20 cellular contexts compared by ENCODE assay signal in the genomic region with DNA sequence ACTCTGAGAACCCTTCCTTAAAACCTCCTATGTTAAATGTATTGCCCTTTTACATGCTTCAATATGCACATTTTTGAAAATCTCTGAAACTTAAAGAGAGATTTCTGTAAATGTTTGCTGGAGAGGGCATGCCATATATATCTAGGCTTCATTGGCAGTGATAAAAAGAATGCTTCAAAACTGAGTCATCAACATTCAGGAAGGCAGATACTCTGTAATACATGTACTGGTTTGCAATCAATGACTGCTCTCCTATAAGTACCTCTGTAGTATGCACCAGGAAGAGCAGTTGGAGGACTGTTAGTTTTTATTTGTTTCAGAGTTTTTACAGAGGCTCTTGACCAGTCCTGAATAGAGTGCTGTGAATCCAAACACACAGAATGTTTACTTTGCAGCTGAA.
DNase-seq lines count a peak whose midpoint lies in the region; ATAC-seq and TF ChIP-seq lines count a peak whose summit lies in the region.
"Had no signal": no experiment of that assay in that cellular context is flagged by ENCODE, and none has a peak within 500 bp of the region (broad histone marks: within the 10 kb centered on the region; RNA-seq: fewer than 3 reads in every experiment).

No MANE protein-coding gene starts in this region.

- H3K27me3 ChIP-seq in Panc1 (ENCODE audit: control insufficient read depth, insufficient read depth, low read length) (no peaks in the 10 kb centered on the region), fibroblast of lung (ENCODE audit: control insufficient read depth, insufficient read depth, low read length) (no peaks in the 10 kb centered on the region), body of pancreas (no peaks in the 10 kb centered on the region)
- H3K27me3 ChIP-seq: esophagus squamous epithelium, upper lobe of left lung had no signal

- POLR2A ChIA-PET in Panc1 (lab: Charles Lee) = interaction anchor here (0.7 kb wide), 1 partner anchor 1018 kb away, joined by 8 read pairs; no protein-coding TSS in a partner anchor

- H3K27ac ChIP-seq in Panc1 (ENCODE audit: low read length) (no peak overlapping the region), fibroblast of lung (ENCODE audit: insufficient read depth, low read length) (no peak overlapping the region), body of pancreas (no peak overlapping the region)
- H3K27ac ChIP-seq: esophagus squamous epithelium, upper lobe of left lung had no signal

- H3K4me1 ChIP-seq in Panc1 (ENCODE audit: control insufficient read depth, insufficient read depth, low read length) (no peaks in the 10 kb centered on the region), fibroblast of lung (ENCODE audit: control insufficient read depth, extremely low read depth, insufficient read depth, low read length) (no peaks in the 10 kb centered on the region), body of pancreas (no peaks in the 10 kb centered on the region)
- H3K4me1 ChIP-seq: upper lobe of left lung had no signal

- intact Hi-C loops in Panc1 (cut with micrococcal nuclease; ENCODE audit: unreplicated experiment) = no loop called here
- intact Hi-C loops in lower leg skin (cut with DNase I; ENCODE audit: low total_unique reads) = no loop called here
- intact Hi-C loops in body of pancreas (cut with DNase I) = no loop called here

- H3K9me3 ChIP-seq in Panc1 (ENCODE audit: control insufficient read depth, insufficient read depth, low read depth, low read length) (peaks cover 4% of the 10 kb centered on the region; the same call in 1 of the 2 replicates), fibroblast of lung (ENCODE audit: control insufficient read depth, insufficient read depth, low read depth, low read length) (no peaks in the 10 kb centered on the region), body of pancreas (no peaks in the 10 kb centered on the region)
- H3K9me3 ChIP-seq: esophagus squamous epithelium, upper lobe of left lung had no signal

- TF ChIP-seq CTCF in Panc1 (IDR thresholded peaks at IDR 0.05) = no peak
- TF ChIP-seq CTCF in fibroblast of lung (conservative IDR thresholded peaks at IDR 0.05 in 1 of 2, IDR thresholded peaks at IDR 0.05 in 1 of 2; ENCODE audit: low read depth in 1 of 2, low read length in 2 of 2) = no peak
- TF ChIP-seq CTCF in progenitor cell of endocrine pancreas (IDR thresholded peaks at IDR 0.05; ENCODE audit: unreplicated experiment) = no peak
- no peak for TF ChIP-seq CTCF in lower leg skin (IDR thresholded peaks at IDR 0.05)
- no peak for TF ChIP-seq CTCF in body of pancreas (IDR thresholded peaks at IDR 0.05)

- H3K4me2 ChIP-seq in fibroblast of lung (ENCODE audit: extremely low read depth, insufficient read depth, low read length) = no peak overlapping the region

- TF ChIP-seq POLR2A in lower leg skin (IDR thresholded peaks at IDR 0.05) = no peak
- TF ChIP-seq POLR2A in body of pancreas (IDR thresholded peaks at IDR 0.05) = no peak

- H3K4me1 Mint-ChIP-seq in progenitor cell of endocrine pancreas (ENCODE audit: low read depth) = peaks cover 5% of the 10 kb centered on the region
- H3K4me1 Mint-ChIP-seq: central memory CD8-positive, alpha-beta T cell had no signal

- H3K79me2 ChIP-seq in fibroblast of lung (ENCODE audit: control insufficient read depth, insufficient read depth, low read length) = no peaks in the 10 kb centered on the region

- no peak overlapping the region for H3K4me3 ChIP-seq in Panc1 (ENCODE audit: low read depth in 2 of 2, low read length in 2 of 2)
- no peak overlapping the region for H3K4me3 ChIP-seq in fibroblast of lung (replicated peaks in 1 of 4; ENCODE audit: control extremely low read depth in 1 of 4, insufficient read depth in 1 of 4, low read depth in 3 of 4, low read length in 4 of 4)
- no peak overlapping the region for H3K4me3 ChIP-seq in skeletal muscle cell (ENCODE audit: low read depth, low read length)
- no peak overlapping the region for H3K4me3 ChIP-seq in lower leg skin (ENCODE audit: low read depth, poor library complexity, severe bottlenecking)
- no peak overlapping the region for H3K4me3 ChIP-seq in body of pancreas
- H3K4me3 ChIP-seq: esophagus squamous epithelium, upper lobe of left lung had no signal

- no peaks in the 10 kb centered on the region for H3K36me3 Mint-ChIP-seq in progenitor cell of endocrine pancreas (ENCODE audit: insufficient read depth)

- no peak overlapping the region for H3K4me3 Mint-ChIP-seq in progenitor cell of endocrine pancreas (ENCODE audit: low read depth)
- H3K4me3 Mint-ChIP-seq: central memory CD8-positive, alpha-beta T cell; T-helper 2 cell treated with Interferon-gamma antibody and Interleukin-4, amounts not matched to agents 5 μg/mL and 100 μg/mL, for 36 hours had no signal

- H3K36me3 ChIP-seq in Panc1 (ENCODE audit: control insufficient read depth, insufficient read depth, low read length) = no peaks in the 10 kb centered on the region
- no peaks in the 10 kb centered on the region for H3K36me3 ChIP-seq in fibroblast of lung (ENCODE audit: control insufficient read depth, insufficient read depth, low read length)
- H3K36me3 ChIP-seq in body of pancreas (replicated peaks in 1 of 2; ENCODE audit: insufficient read depth in 1 of 2, low read depth in 2 of 2) = no peaks in the 10 kb centered on the region
- H3K36me3 ChIP-seq: esophagus squamous epithelium, upper lobe of left lung had no signal

- H3K27ac Mint-ChIP-seq in progenitor cell of endocrine pancreas = no peak overlapping the region
- H3K27ac Mint-ChIP-seq: T-helper 2 cell treated with Interferon-gamma antibody and Interleukin-4, amounts not matched to agents 5 μg/mL and 100 μg/mL, for 36 hours had no signal

- DNase-seq in NCI-H2029 treated with DMSO at 0.1 percent for 48 hours (lab: John Stamatoyannopoulos, UW) = peak; percentile 3
- DNase-seq in NCI-H2029 (lab: John Stamatoyannopoulos, UW) = no peak
- no peak for DNase-seq in Panc1 (ENCODE audit: low read depth, low spot score)
- peak; percentile 52 to 78 for DNase-seq in fibroblast of lung (ENCODE audit: low read depth in 2 of 2)
- DNase-seq in skeletal muscle cell (ENCODE audit: low read depth) = peak; percentile 34
- no peak for DNase-seq in progenitor cell of endocrine pancreas (ENCODE audit: low spot score, unreplicated experiment)
- DNase-seq in lower leg skin (ENCODE audit: low spot score in 2 of 2) = no peak
- no peak for DNase-seq in body of pancreas
- DNase-seq: 8988T; activated CD4-positive, alpha-beta T cell treated with anti-CD3 and anti-CD28 coated beads, Interleukin-2, amount 50 U/mL, for 4 hours; activated gamma-delta T cell; esophagus squamous epithelium; KBM-7; left colon; NCI-H187; nucleus accumbens; stimulated activated CD4-positive, alpha-beta T cell treated with anti-CD3 and anti-CD28 coated beads, Interleukin-15, amount 100 ng/mL, for 24 hours; upper lobe of left lung had no signal

- H2AFZ ChIP-seq in fibroblast of lung (ENCODE audit: low read length) = no peak overlapping the region

- H3K9me3 Mint-ChIP-seq in progenitor cell of endocrine pancreas (ENCODE audit: low read depth) = peaks cover 4% of the 10 kb centered on the region
- H3K9me3 Mint-ChIP-seq: T-helper 2 cell treated with Interferon-gamma antibody and Interleukin-4, amounts not matched to agents 5 μg/mL and 100 μg/mL, for 36 hours had no signal

- no peaks in the 10 kb centered on the region for H4K20me1 ChIP-seq in fibroblast of lung (ENCODE audit: control insufficient read depth, extremely low read depth, insufficient read depth, low read length)

- H3K9ac ChIP-seq in fibroblast of lung (ENCODE audit: insufficient read depth, low read length) = no peak overlapping the region

- CTCF ChIA-PET in Panc1 (lab: Charles Lee) = no interaction called here

- ATAC-seq in Panc1 = peak; percentile 81; the same call in 1 of the 2 replicates
- ATAC-seq in body of pancreas = no peak
- ATAC-seq: left colon had no signal

- in situ Hi-C loops in Panc1 (cut with HindIII; ENCODE audit: low pct_unique_long_range_greater_than_20kb, low sequenced_read_pairs) = no loop called here

- no peaks in the 10 kb centered on the region for H3K27me3 Mint-ChIP-seq in progenitor cell of endocrine pancreas
- H3K27me3 Mint-ChIP-seq: central memory CD8-positive, alpha-beta T cell had no signal

- BruUV-seq in Panc1 (replicated peaks; lab: Mats Ljungman, UMichigan) = no TSS peak

Comparison
In these comparisons a context has a peak if more than half of its experiments do, and no peak if none do; other contexts are left out.
1. DNase-seq: peak in NCI-H2029 treated with DMSO at 0.1 percent for 48 hours (single experiment), fibroblast of lung (2 of 2) and skeletal muscle cell (single experiment); none in NCI-H2029 (single experiment), Panc1 (single experiment), progenitor cell of endocrine pancreas (single experiment), lower leg skin (0 of 2) and body of pancreas (0 of 4).